Comparison of ENCODE assay signal across 2 cellular contexts in genomic region chr16:29268348-29268955, GRCh38.
TF ChIP-seq lines count a peak whose summit lies in the region.
"Not testable (repeated sequence)": the region's sequence is repeated elsewhere in the genome, so short reads cannot be mapped to it uniquely, and the experiment has no call there.

No MANE protein-coding gene starts in this region.

TF ChIP-seq in IMR-90, 13 proteins besides CTCF, POLR2A, EP300 and RAD21:
- TF ChIP-seq CEBPB (IDR thresholded peaks at IDR 0.05; ENCODE audit: low read depth, low read length) = peak; percentile 38; the same call in 1 of the 2 replicates

TF ChIP-seq in K562, 482 proteins besides CTCF, POLR2A, EP300 and RAD21:
- TF ChIP-seq NFIC (IDR thresholded peaks at IDR 0.05) (0 out of 2 replicates have a peak, but pooled peaks have one; percentile 13), L3MBTL2 (IDR thresholded peaks at IDR 0.05) (peak; percentile 60; the same call in 1 of the 2 replicates), NR2C1 (tag; IDR thresholded peaks at IDR 0.05) (peak; percentile 22; the same call in 1 of the 2 replicates), CTBP1 (IDR thresholded peaks at IDR 0.05; ENCODE audit: borderline replicate concordance) (peak; percentile 36; the same call in 1 of the 2 replicates)
- not testable (repeated sequence) for TF ChIP-seq NR2C1 (IDR thresholded peaks at IDR 0.05)
